In the genomic region with DNA sequence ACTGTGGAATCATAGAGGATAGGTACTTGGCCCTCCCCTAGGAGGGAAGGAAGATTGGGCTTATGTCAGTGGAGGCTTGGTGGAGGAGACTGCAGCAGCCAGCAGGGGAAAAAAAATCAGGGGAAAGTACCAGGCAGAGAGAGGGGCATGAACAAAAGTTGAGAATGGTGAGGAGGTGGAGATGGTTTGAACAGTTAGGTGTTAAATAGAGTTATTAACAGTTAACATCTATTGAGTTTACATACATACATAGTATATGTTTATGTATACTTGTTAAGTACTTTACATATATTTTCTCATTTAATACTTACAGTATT, we compare ENCODE assay signal across 32 cellular contexts.
DNase-seq lines count a peak whose midpoint lies in the region; ATAC-seq and TF ChIP-seq lines count a peak whose summit lies in the region.
"Had no signal": no experiment of that assay in that cellular context is flagged by ENCODE, and none has a peak within 500 bp of the region (broad histone marks: within the 10 kb centered on the region; RNA-seq: fewer than 3 reads in every experiment).

No MANE protein-coding gene starts in this region.

- H3K4me2 ChIP-seq in GM23338 = no peak overlapping the region
- H3K4me2 ChIP-seq in KMS-11 = 0 out of 2 replicates have a peak overlapping the region, but pooled peaks have one; percentile 7
- H3K4me2 ChIP-seq in neural progenitor cell = no peak overlapping the region
- no peak overlapping the region for H3K4me2 ChIP-seq in mammary epithelial cell (ENCODE audit: insufficient read depth, low read depth, low read length)

- no peaks in the 10 kb centered on the region for H3K36me3 ChIP-seq in GM23338 (ENCODE audit: insufficient read depth)
- no peaks in the 10 kb centered on the region; the same call in 1 of the 2 replicates for H3K36me3 ChIP-seq in KMS-11 (ENCODE audit: insufficient read depth)
- no peaks in the 10 kb centered on the region for H3K36me3 ChIP-seq in neural progenitor cell
- no peaks in the 10 kb centered on the region for H3K36me3 ChIP-seq in testis (ENCODE audit: low read depth, missing control alignments)
- no peaks in the 10 kb centered on the region for H3K36me3 ChIP-seq in mammary epithelial cell (ENCODE audit: insufficient read depth, low read length)
- H3K36me3 ChIP-seq: BE2C, cardiac muscle cell, gastrocnemius medialis, pancreas, tibial artery, vagina had no signal

- ATAC-seq in GM18511 (IDR thresholded peaks at IDR 0.05; ENCODE audit: unreplicated experiment) = peak; percentile 68
- no peak for ATAC-seq in GM23338
- ATAC-seq: gastrocnemius medialis, left cardiac atrium, pancreas, T-cell, WTC11 had no signal

- no peaks in the 10 kb centered on the region for H3K4me1 ChIP-seq in GM23338 (ENCODE audit: insufficient read depth)
- peaks cover 23% of the 10 kb centered on the region for H3K4me1 ChIP-seq in KMS-11 (ENCODE audit: low read depth, poor library complexity, severe bottlenecking)
- no peaks in the 10 kb centered on the region for H3K4me1 ChIP-seq in neural progenitor cell
- H3K4me1 ChIP-seq in testis = no peaks in the 10 kb centered on the region
- no peaks in the 10 kb centered on the region for H3K4me1 ChIP-seq in mammary epithelial cell (ENCODE audit: insufficient read depth, low read length)
- H3K4me1 ChIP-seq: BE2C, gastrocnemius medialis, pancreas, vagina had no signal

- no peak for TF ChIP-seq POLR2A in testis (IDR thresholded peaks at IDR 0.05)

- H3K36me3 Mint-ChIP-seq in GM23338 (ENCODE audit: low read depth) (no peaks in the 10 kb centered on the region), osteocyte (ENCODE audit: unreplicated experiment) (no peaks in the 10 kb centered on the region), neural progenitor cell (peaks cover 4% of the 10 kb centered on the region)
- H3K36me3 Mint-ChIP-seq: T-cell, WTC11 had no signal

- H3K27ac ChIP-seq in GM23338 (ENCODE audit: low read depth) (peak overlapping the region; percentile 9; the same call in 1 of the 2 replicates), KMS-11 (no peak overlapping the region), neural progenitor cell (no peak overlapping the region), testis (no peak overlapping the region), mammary epithelial cell (ENCODE audit: insufficient read depth, low read depth, low read length) (no peak overlapping the region)
- H3K27ac ChIP-seq: cardiac muscle cell, gastrocnemius medialis, pancreas, RWPE1, skin epidermis, tibial artery, vagina had no signal

- intact Hi-C loops in testis (cut with DNase I; ENCODE audit: low total_unique reads) (no loop called here), mammary epithelial cell (cut with micrococcal nuclease) (no loop called here)

- CTCF ChIA-PET in mammary epithelial cell (lab: Charles Lee; ENCODE audit: low non-redundant PET) = no interaction called here

- TF ChIP-seq CTCF in GM23338 (conservative IDR thresholded peaks at IDR 0.05; ENCODE audit: low read depth in 2 of 2) (no peak), KMS-11 (conservative IDR thresholded peaks at IDR 0.05; ENCODE audit: low read depth, low read length) (no peak), osteocyte (IDR thresholded peaks at IDR 0.05) (no peak), neural progenitor cell (IDR thresholded peaks at IDR 0.05) (no peak), testis (IDR thresholded peaks at IDR 0.05) (no peak), mammary epithelial cell (conservative IDR thresholded peaks at IDR 0.05 in 1 of 2, IDR thresholded peaks at IDR 0.05 in 1 of 2; ENCODE audit: extremely low read depth in 1 of 2, insufficient read depth in 1 of 2, low read depth in 1 of 2, low read length in 2 of 2) (no peak)

- dilution Hi-C loops in mammary epithelial cell (cut with HindIII; ENCODE audit: low sequenced_read_pairs) = no loop called here

- H2AFZ ChIP-seq in GM23338 (no peak overlapping the region), KMS-11 (ENCODE audit: low read depth) (no peak overlapping the region), neural progenitor cell (replicated peaks) (no peak overlapping the region), mammary epithelial cell (ENCODE audit: low read depth, low read length) (no peak overlapping the region)

- H3K27me3 Mint-ChIP-seq in GM23338 (ENCODE audit: insufficient read depth, low read depth, poor library complexity) (peaks cover 7% of the 10 kb centered on the region), osteocyte (ENCODE audit: unreplicated experiment) (no peaks in the 10 kb centered on the region), neural progenitor cell (ENCODE audit: insufficient read depth, low read depth) (no peaks in the 10 kb centered on the region)
- H3K27me3 Mint-ChIP-seq: activated CD4-positive, alpha-beta T cell treated with anti-CD3 and anti-CD28 coated beads, Interleukin-2, amount 10 ng/mL, durations not matched to agents 7 days and 5 days; T-cell had no signal

- H3K9me3 ChIP-seq in neural progenitor cell (ENCODE audit: low read depth) = no peaks in the 10 kb centered on the region
- H3K9me3 ChIP-seq in testis = no peaks in the 10 kb centered on the region
- no peaks in the 10 kb centered on the region for H3K9me3 ChIP-seq in mammary epithelial cell (replicated peaks; ENCODE audit: insufficient read depth, low read length)
- H3K9me3 ChIP-seq: BE2C, gastrocnemius medialis, pancreas, tibial artery, vagina had no signal

- no peak overlapping the region for H3K9ac ChIP-seq in KMS-11
- H3K9ac ChIP-seq in neural progenitor cell = no peak overlapping the region
- no peak overlapping the region for H3K9ac ChIP-seq in mammary epithelial cell (ENCODE audit: insufficient read depth, low read length)

- H3K79me2 ChIP-seq in GM23338 (replicated peaks; ENCODE audit: insufficient read depth) (no peaks in the 10 kb centered on the region; the same call in 1 of the 2 replicates), KMS-11 (ENCODE audit: insufficient read depth, low read depth) (no peaks in the 10 kb centered on the region; the same call in 1 of the 2 replicates), neural progenitor cell (ENCODE audit: low read depth) (no peaks in the 10 kb centered on the region), mammary epithelial cell (ENCODE audit: insufficient read depth, low read length) (no peaks in the 10 kb centered on the region)

- no peaks in the 10 kb centered on the region for H3F3A ChIP-seq in GM23338 (replicated peaks; ENCODE audit: low read depth)
- H3F3A ChIP-seq in neural progenitor cell (ENCODE audit: low read depth) = no peaks in the 10 kb centered on the region

- no peak for DNase-seq in GM23338 (ENCODE audit: low spot score)
- DNase-seq in osteocyte (ENCODE audit: extremely low spot score, unreplicated experiment) = no peak
- DNase-seq in neural progenitor cell (ENCODE audit: low spot score) = no peak
- DNase-seq in testis = no peak
- DNase-seq in mammary epithelial cell = no peak
- DNase-seq in ACHN = no peak
- DNase-seq: activated CD4-positive, alpha-beta T cell treated with anti-CD3 and anti-CD28 coated beads, Interleukin-2, amount 10 ng/mL, durations not matched to agents 7 days and 5 days; activated gamma-delta T cell treated with Interleukin-2 at 50 U/mL for 16 hours; activated T-cell treated with anti-CD3 and anti-CD28 coated beads, Interleukin-2, amount 50 U/mL, for 48 hours; BE2C; DMS 273 treated with DMSO at 0.1 percent for 48 hours; effector CD4-positive, alpha-beta T cell; gastrocnemius medialis; hippocampal formation; left cardiac atrium; NCI-H1105 treated with DMSO at 0.1 percent for 48 hours; NCI-H187 treated with DMSO at 0.1 percent for 48 hours; NCI-H2171; NCI-H510A; nephron progenitor cell; pancreas; retina; stimulated activated naive CD4-positive, alpha-beta T cell treated with Interleukin-2 at 50 U/mL for 16 hours; T-cell; tibial artery had no signal

- H3K27ac Mint-ChIP-seq in GM23338 = no peak overlapping the region; the same call in 1 of the 2 replicates
- peak overlapping the region; percentile 27 for H3K27ac Mint-ChIP-seq in osteocyte (ENCODE audit: unreplicated experiment)
- H3K27ac Mint-ChIP-seq in neural progenitor cell = no peak overlapping the region
- H3K27ac Mint-ChIP-seq: activated CD4-positive, alpha-beta T cell treated with anti-CD3 and anti-CD28 coated beads, Interleukin-2, amount 10 ng/mL, durations not matched to agents 7 days and 5 days; T-cell; WTC11 had no signal

- in situ Hi-C loops in mammary epithelial cell (cut with MboI; ENCODE audit: low sequenced_read_pairs in 2 of 2) (no loop called here), ACHN (cut with HindIII; ENCODE audit: low pct_ligation_motif_present, low pct_unique_long_range_greater_than_20kb, low sequenced_read_pairs) (no loop called here)

- H3K9me2 ChIP-seq in GM23338 (ENCODE audit: insufficient read depth) = no peaks in the 10 kb centered on the region

- H3K27me3 ChIP-seq in GM23338 (ENCODE audit: insufficient read depth) = no peaks in the 10 kb centered on the region
- H3K27me3 ChIP-seq in KMS-11 (ENCODE audit: insufficient read depth, low read depth) = no peaks in the 10 kb centered on the region
- no peaks in the 10 kb centered on the region for H3K27me3 ChIP-seq in neural progenitor cell
- no peaks in the 10 kb centered on the region for H3K27me3 ChIP-seq in testis
- H3K27me3 ChIP-seq in mammary epithelial cell (ENCODE audit: insufficient read depth, low read length) = no peaks in the 10 kb centered on the region
- H3K27me3 ChIP-seq: BE2C, cardiac muscle cell, gastrocnemius medialis, pancreas, tibial artery, vagina had no signal

- H4K20me1 ChIP-seq in GM23338 (replicated peaks; ENCODE audit: insufficient read depth) = no peaks in the 10 kb centered on the region
- no peaks in the 10 kb centered on the region for H4K20me1 ChIP-seq in KMS-11 (ENCODE audit: insufficient read depth)
- H4K20me1 ChIP-seq in neural progenitor cell (ENCODE audit: low read depth) = no peaks in the 10 kb centered on the region
- H4K20me1 ChIP-seq in mammary epithelial cell (ENCODE audit: insufficient read depth, low read length) = no peaks in the 10 kb centered on the region

- H3K4me1 Mint-ChIP-seq in GM23338 = peaks cover 3% of the 10 kb centered on the region; the same call in 2 of the 3 replicates
- peaks cover 11% of the 10 kb centered on the region for H3K4me1 Mint-ChIP-seq in osteocyte (ENCODE audit: unreplicated experiment)
- H3K4me1 Mint-ChIP-seq in neural progenitor cell = peaks cover under 1% of the 10 kb centered on the region
- H3K4me1 Mint-ChIP-seq: activated CD4-positive, alpha-beta T cell treated with anti-CD3 and anti-CD28 coated beads, Interleukin-2, amount 10 ng/mL, durations not matched to agents 7 days and 5 days had no signal

- H3K9me3 Mint-ChIP-seq in GM23338 (no peaks in the 10 kb centered on the region), osteocyte (ENCODE audit: unreplicated experiment) (no peaks in the 10 kb centered on the region), neural progenitor cell (peaks cover 3% of the 10 kb centered on the region)
- H3K9me3 Mint-ChIP-seq: activated CD4-positive, alpha-beta T cell treated with anti-CD3 and anti-CD28 coated beads, Interleukin-2, amount 10 ng/mL, durations not matched to agents 7 days and 5 days; T-cell; WTC11 had no signal

- H3K4me3 ChIP-seq in GM23338 = no peak overlapping the region
- no peak overlapping the region for H3K4me3 ChIP-seq in KMS-11 (IDR thresholded peaks at IDR 0.05; ENCODE audit: insufficient read depth, low read depth, low read length)
- H3K4me3 ChIP-seq in neural progenitor cell = no peak overlapping the region
- no peak overlapping the region for H3K4me3 ChIP-seq in testis
- H3K4me3 ChIP-seq in mammary epithelial cell (replicated peaks in 1 of 3; ENCODE audit: insufficient read depth in 1 of 3, low read depth in 2 of 3, low read length in 3 of 3) = no peak overlapping the region
- H3K4me3 ChIP-seq: cardiac muscle cell, gastrocnemius medialis, pancreas, skin epidermis, tibial artery, vagina had no signal

- H3K4me3 Mint-ChIP-seq in GM23338 (no peak overlapping the region), osteocyte (ENCODE audit: unreplicated experiment) (no peak overlapping the region), neural progenitor cell (no peak overlapping the region)
- H3K4me3 Mint-ChIP-seq: activated CD4-positive, alpha-beta T cell treated with anti-CD3 and anti-CD28 coated beads, Interleukin-2, amount 10 ng/mL, durations not matched to agents 7 days and 5 days; nephron progenitor cell; T-cell; WTC11 had no signal

- no TSS peak for BruUV-seq in mammary epithelial cell (replicated peaks; lab: Mats Ljungman, UMichigan)
